Comparison of ENCODE assay signal across 10 cellular contexts in genomic region chr17:59828478-59828760, GRCh38.
A peak's percentile ranks its signal among the peaks of the same experiment; 100 is the strongest.
DNase-seq lines count a peak whose midpoint lies in the region; ATAC-seq, FAIRE-seq and TF ChIP-seq lines count a peak whose summit lies in the region.
"Had no signal": no experiment of that assay in that cellular context is flagged by ENCODE, and none has a peak within 500 bp of the region (broad histone marks: within the 10 kb centered on the region; RNA-seq: fewer than 3 reads in every experiment).

No MANE protein-coding gene starts in this region.

- no peaks in the 10 kb centered on the region for H3K9me3 Mint-ChIP-seq in activated T-cell treated with anti-CD3 and anti-CD28 coated beads, Interleukin-2, amount 50 U/mL, for 4 hours
- no peaks in the 10 kb centered on the region for H3K9me3 Mint-ChIP-seq in activated T-helper 17 cell treated with anti-CD3 and anti-CD28 coated beads, Interleukin-2, amount 50 U/mL, for 72 hours

- H3K9ac ChIP-seq in HepG2 (ENCODE audit: insufficient read depth, low read depth, low read length), result peak overlapping the region; percentile 74

- H3K27me3 Mint-ChIP-seq in activated T-cell treated with anti-CD3 and anti-CD28 coated beads, Interleukin-2, amount 50 U/mL, for 4 hours (ENCODE audit: low read depth), result no peaks in the 10 kb centered on the region
- no peaks in the 10 kb centered on the region for H3K27me3 Mint-ChIP-seq in activated T-helper 17 cell treated with anti-CD3 and anti-CD28 coated beads, Interleukin-2, amount 50 U/mL, for 72 hours

- no peaks in the 10 kb centered on the region for H3K27me3 ChIP-seq in HepG2 (ENCODE audit: control insufficient read depth in 1 of 2, insufficient read depth in 2 of 2, low read length in 2 of 2)
- H3K27me3 ChIP-seq in thyroid gland, result no peaks in the 10 kb centered on the region

- no peak for ATAC-seq in activated T-cell treated with anti-CD3 and anti-CD28 coated beads, Interleukin-2, amount 50 U/mL, for 4 hours
- ATAC-seq in activated T-helper 17 cell treated with anti-CD3 and anti-CD28 coated beads, Interleukin-2, amount 50 U/mL, for 72 hours (replicated peaks), result no peak
- ATAC-seq in HepG2 (no peak), mucosa of descending colon (no peak), HG03521 (IDR thresholded peaks at IDR 0.05; ENCODE audit: unreplicated experiment) (no peak)

- no peak for TF ChIP-seq CTCF in HepG2 (CRISPR knock-in tag; IDR thresholded peaks at IDR 0.05)
- no peak for TF ChIP-seq CTCF in thyroid gland (IDR thresholded peaks at IDR 0.05)
- TF ChIP-seq CTCF in mucosa of descending colon (IDR thresholded peaks at IDR 0.05), result no peak

- TF ChIP-seq RAD21 in HepG2 (CRISPR knock-in tag; IDR thresholded peaks at IDR 0.05), result no peak

- H3K4me3 Mint-ChIP-seq in activated T-cell treated with anti-CD3 and anti-CD28 coated beads, Interleukin-2, amount 50 U/mL, for 4 hours, result peak overlapping the region; percentile 80
- H3K4me3 Mint-ChIP-seq in activated T-helper 17 cell treated with anti-CD3 and anti-CD28 coated beads, Interleukin-2, amount 50 U/mL, for 72 hours, result peak overlapping the region; percentile 95

- whole genome bisulfite sequencing in HepG2 (ENCODE audit: low lambda C conversion rate), result 67% methylated on average over 2 of the region's 2 CpGs
- WGBS in thyroid gland, 2 donors, result 78 to 89% methylated on average over 2 of the region's 2 CpGs

- peaks cover 84% of the 10 kb centered on the region for H3K4me1 ChIP-seq in HepG2 (ENCODE audit: insufficient read depth, low read length)
- peaks cover 10 to 28% of the 10 kb centered on the region in 2 donors for H3K4me1 ChIP-seq in thyroid gland
- H3K4me1 ChIP-seq in mucosa of descending colon (ENCODE audit: low read depth), result peaks cover 49% of the 10 kb centered on the region

- H3K4me3 ChIP-seq in HepG2 (replicated peaks in 1 of 3; ENCODE audit: insufficient read depth in 1 of 3, low read depth in 2 of 3, low read length in 3 of 3), result 0 out of 6 replicates have a peak overlapping the region, but pooled peaks of 1 of the 3 experiments have one; percentile 26
- no peak overlapping the region for H3K4me3 ChIP-seq in thyroid gland (replicated peaks in 1 of 3)
- no peak overlapping the region for H3K4me3 ChIP-seq in mucosa of descending colon

- intact Hi-C loops in HepG2 (cut with micrococcal nuclease; ENCODE audit: unreplicated experiment) (no loop called here), thyroid gland (cut with DNase I) (no loop called here), mucosa of descending colon (cut with DNase I, micrococcal nuclease) (no loop called here)

- H4K20me1 ChIP-seq in HepG2 (ENCODE audit: insufficient read depth, low read length), result no peaks in the 10 kb centered on the region

- peak overlapping the region; percentile 99 for H3K27ac Mint-ChIP-seq in activated T-helper 17 cell treated with anti-CD3 and anti-CD28 coated beads, Interleukin-2, amount 50 U/mL, for 72 hours

- CTCF ChIA-PET in HepG2 (lab: Yijun Ruan, JAX; ENCODE audit: low intra/inter-chr PET ratio, low total read pairs), result no interaction called here

- peak overlapping the region; percentile 90 for H3K27ac ChIP-seq in HepG2 (ENCODE audit: extremely low read length, insufficient read depth, low read length)
- H3K27ac ChIP-seq in thyroid gland, result peak overlapping the region in 2 of 3 donors; percentile 42 to 59
- H3K27ac ChIP-seq: C4-2B had no signal

- TF ChIP-seq POLR2A in HepG2 (IDR thresholded peaks at IDR 0.05; ENCODE audit: insufficient read depth in 1 of 2, low read depth in 2 of 2, low read length in 2 of 2) (no peak), thyroid gland (IDR thresholded peaks at IDR 0.05) (no peak)

- H2AFZ ChIP-seq in HepG2 (ENCODE audit: low read length), result no peak overlapping the region

- no TSS peak for BruUV-seq in HepG2 (replicated peaks; lab: Mats Ljungman, UMichigan)

- H3K4me2 ChIP-seq in HepG2 (ENCODE audit: low read depth, low read length), result peak overlapping the region; percentile 59

- H3K79me2 ChIP-seq in HepG2 (ENCODE audit: insufficient read depth, low read length), result peaks cover 15% of the 10 kb centered on the region

- H3K36me3 ChIP-seq in HepG2 (replicated peaks in 1 of 2; ENCODE audit: control insufficient read depth in 1 of 2, insufficient read depth in 2 of 2, low read length in 2 of 2), result no peaks in the 10 kb centered on the region; a peak in 1 of 5 replicates
- H3K36me3 ChIP-seq in thyroid gland, result no peaks in the 10 kb centered on the region
- peaks cover 4% of the 10 kb centered on the region for H3K36me3 ChIP-seq in mucosa of descending colon (ENCODE audit: low read depth)

- POLR2A ChIA-PET in HepG2 (lab: Yijun Ruan, JAX), result interaction anchor here (0.9 to 3.0 kb wide), 9 partner anchors 10 to 73 kb away, joined by 5 to 79 read pairs (median 9); no protein-coding TSS in a partner anchor

- no peak for FAIRE-seq in HepG2 (lab: Jason Lieb, UNC)

- peaks cover 74% of the 10 kb centered on the region for H3K4me1 Mint-ChIP-seq in activated T-cell treated with anti-CD3 and anti-CD28 coated beads, Interleukin-2, amount 50 U/mL, for 4 hours (ENCODE audit: low read depth)
- peaks cover 38% of the 10 kb centered on the region for H3K4me1 Mint-ChIP-seq in activated T-helper 17 cell treated with anti-CD3 and anti-CD28 coated beads, Interleukin-2, amount 50 U/mL, for 72 hours

- H3K9me3 ChIP-seq in HepG2 (ENCODE audit: low read length) (no peaks in the 10 kb centered on the region), thyroid gland (no peaks in the 10 kb centered on the region), mucosa of descending colon (no peaks in the 10 kb centered on the region)

- in situ Hi-C loops in HepG2 (cut with HindIII; ENCODE audit: extremely low pct_ligation_motif_present, low pct_unique_long_range_greater_than_20kb), result no loop called here

- peaks cover 17% of the 10 kb centered on the region for H3K36me3 Mint-ChIP-seq in activated T-cell treated with anti-CD3 and anti-CD28 coated beads, Interleukin-2, amount 50 U/mL, for 4 hours (ENCODE audit: insufficient read depth)
- H3K36me3 Mint-ChIP-seq in activated T-helper 17 cell treated with anti-CD3 and anti-CD28 coated beads, Interleukin-2, amount 50 U/mL, for 72 hours (ENCODE audit: low read depth), result peaks cover 82% of the 10 kb centered on the region

- no peak for TF ChIP-seq EP300 in HepG2 (IDR thresholded peaks at IDR 0.05; ENCODE audit: low read depth in 2 of 2, low read length in 2 of 2)
- no peak for TF ChIP-seq EP300 in HepG2 (CRISPR knock-in tag; IDR thresholded peaks at IDR 0.05; ENCODE audit: borderline replicate concordance)

- DNase-seq in activated T-cell treated with anti-CD3 and anti-CD28 coated beads, Interleukin-2, amount 50 U/mL, for 4 hours, result no peak
- DNase-seq in activated T-cell treated with anti-CD3 and anti-CD28 coated beads for 4 hours (no peak), HepG2 (ENCODE audit: low spot score) (no peak), thyroid gland (no peak), mucosa of descending colon (no peak), foreskin melanocyte (no peak)
- DNase-seq: NCI-H510A had no signal

TF ChIP-seq in HepG2, 621 proteins besides CTCF, POLR2A, EP300 and RAD21:
- TF ChIP-seq ZBTB7A (CRISPR knock-in tag; IDR thresholded peaks at IDR 0.05), result no peak
- no peak for TF ChIP-seq ZNF530 (CRISPR knock-in tag; IDR thresholded peaks at IDR 0.05; ENCODE audit: low read depth)
- TF ChIP-seq CREB1 (IDR thresholded peaks at IDR 0.05), result no peak
- 0 out of 2 replicates have a peak, but pooled peaks have one; percentile 13 for TF ChIP-seq CREB1 (CRISPR knock-in tag; IDR thresholded peaks at IDR 0.05)
- TF ChIP-seq HIVEP1 (CRISPR knock-in tag; IDR thresholded peaks at IDR 0.05), result no peak
- peak; percentile 17; the same call in 1 of the 2 replicates for TF ChIP-seq POLR2G (IDR thresholded peaks at IDR 0.05; ENCODE audit: low read depth, low read length)
